In genomic region chr6:44275749-44276648, GRCh38 we compare ENCODE assay signal across 11 cellular contexts. TPM values are rescaled to one million over a fixed set of nuclear protein-coding genes. Genes with fewer than 3 reads are reported as not detected.
DNase-seq lines count a peak whose midpoint lies in the region; ATAC-seq and TF ChIP-seq lines count a peak whose summit lies in the region.
"Had no signal": no experiment of that assay in that cellular context is flagged by ENCODE, and none has a peak within 500 bp of the region (broad histone marks: within the 10 kb centered on the region; RNA-seq: fewer than 3 reads in every experiment).

No MANE protein-coding gene starts in this region.

- DNase-seq in activated CD4-positive, alpha-beta T cell treated with anti-CD3 and anti-CD28 coated beads, Interleukin-2, amount 10 ng/mL, durations not matched to agents 24 days and 14 days, result peak; percentile 77
- no peak for DNase-seq in activated CD4-positive, alpha-beta T cell treated with anti-CD3 and anti-CD28 coated beads, Interleukin-2, amount 10 ng/mL, durations not matched to agents 7 days and 5 days
- DNase-seq in astrocyte of the hippocampus (ENCODE audit: low read depth, low spot score) (peak; percentile 9), left colon (peak in 1 of 2 donors; percentile 40), GM13977 (ENCODE audit: low spot score) (no peak), H4 (ENCODE audit: low spot score) (no peak), putamen (ENCODE audit: low spot score) (no peak)

- H3K9me3 Mint-ChIP-seq in activated CD4-positive, alpha-beta T cell treated with anti-CD3 and anti-CD28 coated beads, Interleukin-2, amount 10 ng/mL, durations not matched to agents 24 days and 14 days, result no peaks in the 10 kb centered on the region
- no peaks in the 10 kb centered on the region for H3K9me3 Mint-ChIP-seq in activated CD4-positive, alpha-beta T cell treated with anti-CD3 and anti-CD28 coated beads, Interleukin-2, amount 10 ng/mL, durations not matched to agents 7 days and 5 days

- ATAC-seq in left colon, result peak; percentile 82

- intact Hi-C loops in activated CD4-positive, alpha-beta T cell treated with anti-CD3 and anti-CD28 coated beads, Interleukin-2, amount 10 ng/mL, durations not matched to agents 24 days and 14 days (cut with micrococcal nuclease), result no loop called here
- intact Hi-C loops in left colon (cut with DNase I, micrococcal nuclease), result no loop called here

- peak overlapping the region; percentile 17 for H3K27ac ChIP-seq in temporal lobe (ENCODE audit: low read depth, low read length)
- H3K27ac ChIP-seq: C4-2B, cardiac muscle cell had no signal

- H3K4me3 Mint-ChIP-seq in activated CD4-positive, alpha-beta T cell treated with anti-CD3 and anti-CD28 coated beads, Interleukin-2, amount 10 ng/mL, durations not matched to agents 24 days and 14 days, result no peak overlapping the region
- H3K4me3 Mint-ChIP-seq in activated CD4-positive, alpha-beta T cell treated with anti-CD3 and anti-CD28 coated beads, Interleukin-2, amount 10 ng/mL, durations not matched to agents 7 days and 5 days, result no peak overlapping the region

- no peak for TF ChIP-seq CTCF in GM13977 (IDR thresholded peaks at IDR 0.05; ENCODE audit: extremely low read depth, insufficient read depth, missing control alignments)

- in situ Hi-C loops in GM13977 (cut with MboI; ENCODE audit: low pct_unique_long_range_greater_than_20kb, low sequenced_read_pairs, unreplicated experiment), result no loop called here

- CTCF ChIA-PET in activated CD4-positive, alpha-beta T cell treated with anti-CD3 and anti-CD28 coated beads, Interleukin-2, amount 10 ng/mL, durations not matched to agents 7 days and 5 days (lab: Charles Lee), result interaction anchor here (1.0 to 2.8 kb wide), 3 partner anchors 12 to 29 kb away, joined by 3 to 8 read pairs (median 3); no protein-coding TSS in a partner anchor

- POLR2A ChIA-PET in activated CD4-positive, alpha-beta T cell treated with anti-CD3 and anti-CD28 coated beads, Interleukin-2, amount 10 ng/mL, durations not matched to agents 7 days and 5 days (lab: Charles Lee), result no interaction called here

- peaks cover 60% of the 10 kb centered on the region for H3K27me3 Mint-ChIP-seq in activated CD4-positive, alpha-beta T cell treated with anti-CD3 and anti-CD28 coated beads, Interleukin-2, amount 10 ng/mL, durations not matched to agents 24 days and 14 days
- peaks cover 61% of the 10 kb centered on the region for H3K27me3 Mint-ChIP-seq in activated CD4-positive, alpha-beta T cell treated with anti-CD3 and anti-CD28 coated beads, Interleukin-2, amount 10 ng/mL, durations not matched to agents 7 days and 5 days

- H3K4me1 Mint-ChIP-seq in activated CD4-positive, alpha-beta T cell treated with anti-CD3 and anti-CD28 coated beads, Interleukin-2, amount 10 ng/mL, durations not matched to agents 24 days and 14 days, result peaks cover 2% of the 10 kb centered on the region
- peaks cover 5% of the 10 kb centered on the region for H3K4me1 Mint-ChIP-seq in activated CD4-positive, alpha-beta T cell treated with anti-CD3 and anti-CD28 coated beads, Interleukin-2, amount 10 ng/mL, durations not matched to agents 7 days and 5 days

- no peak overlapping the region for H3K27ac Mint-ChIP-seq in activated CD4-positive, alpha-beta T cell treated with anti-CD3 and anti-CD28 coated beads, Interleukin-2, amount 10 ng/mL, durations not matched to agents 24 days and 14 days
- no peak overlapping the region for H3K27ac Mint-ChIP-seq in activated CD4-positive, alpha-beta T cell treated with anti-CD3 and anti-CD28 coated beads, Interleukin-2, amount 10 ng/mL, durations not matched to agents 7 days and 5 days

- no peaks in the 10 kb centered on the region for H3K36me3 Mint-ChIP-seq in activated CD4-positive, alpha-beta T cell treated with anti-CD3 and anti-CD28 coated beads, Interleukin-2, amount 10 ng/mL, durations not matched to agents 24 days and 14 days (ENCODE audit: low read depth)
- no peaks in the 10 kb centered on the region for H3K36me3 Mint-ChIP-seq in activated CD4-positive, alpha-beta T cell treated with anti-CD3 and anti-CD28 coated beads, Interleukin-2, amount 10 ng/mL, durations not matched to agents 7 days and 5 days (ENCODE audit: low read depth)

RNA-seq across cellular contexts. Expression of gene TMEM151B, which starts 5.7 kb away (rescaled TPM):
- 0.07 TPM in 1 of 2 replicates, not detected in the other for total RNA-seq in activated CD4-positive, alpha-beta T cell treated with anti-CD3 and anti-CD28 coated beads, Interleukin-2, amount 10 ng/mL, durations not matched to agents 24 days and 14 days
- not detected for total RNA-seq in activated CD4-positive, alpha-beta T cell treated with anti-CD3 and anti-CD28 coated beads, Interleukin-2, amount 10 ng/mL, durations not matched to agents 7 days and 5 days
- under 1 TPM; 0.21 to 0.31 TPM for total RNA-seq in left colon
- 44.5 TPM for total RNA-seq in temporal lobe
- 0.37 TPM in 1 of 2 replicates, not detected in the other for total RNA-seq in H4 (2014; rRNA removed; shearing (Covaris generic))
- total RNA-seq: T-helper 2 cell treated with Interferon-gamma antibody and Interleukin-4, amounts not matched to agents 100 ng/mL and 5 ng/mL, for 36 hours had no signal

RNA-seq across cellular contexts. Expression of gene NFKBIE, which starts 10.6 kb away (rescaled TPM):
- 27.6 and 28.2 TPM in 2 replicates for total RNA-seq in activated CD4-positive, alpha-beta T cell treated with anti-CD3 and anti-CD28 coated beads, Interleukin-2, amount 10 ng/mL, durations not matched to agents 24 days and 14 days
- total RNA-seq in activated CD4-positive, alpha-beta T cell treated with anti-CD3 and anti-CD28 coated beads, Interleukin-2, amount 10 ng/mL, durations not matched to agents 7 days and 5 days, result 10 to 100 TPM; 14.7 to 15.3 TPM
- total RNA-seq in left colon, result 10 to 100 TPM in 1 of 2 donors, 1 to 10 TPM in 1; 9.6 to 15.3 TPM
- 8.1 TPM for total RNA-seq in temporal lobe
- 11.2 and 12.4 TPM in 2 replicates for total RNA-seq in H4 (2014; rRNA removed; shearing (Covaris generic))

RNA-seq across cellular contexts. Expression of gene SLC35B2, which starts 18.7 kb away (rescaled TPM):
- 25.3 and 28.0 TPM in 2 replicates for total RNA-seq in activated CD4-positive, alpha-beta T cell treated with anti-CD3 and anti-CD28 coated beads, Interleukin-2, amount 10 ng/mL, durations not matched to agents 24 days and 14 days
- total RNA-seq in activated CD4-positive, alpha-beta T cell treated with anti-CD3 and anti-CD28 coated beads, Interleukin-2, amount 10 ng/mL, durations not matched to agents 7 days and 5 days, result 10 to 100 TPM; 29.5 to 30.1 TPM
- total RNA-seq in left colon (10 to 100 TPM; 34.9 to 43.5 TPM), temporal lobe (23.8 TPM)
- total RNA-seq in H4 (2014; rRNA removed; shearing (Covaris generic)), result 177 and 195 TPM in 2 replicates

RNA-seq across cellular contexts. Expression of gene HSP90AB1, which starts 29.1 kb away (rescaled TPM):
- 2,450 and 2,479 TPM in 2 replicates for total RNA-seq in activated CD4-positive, alpha-beta T cell treated with anti-CD3 and anti-CD28 coated beads, Interleukin-2, amount 10 ng/mL, durations not matched to agents 24 days and 14 days
- total RNA-seq in activated CD4-positive, alpha-beta T cell treated with anti-CD3 and anti-CD28 coated beads, Interleukin-2, amount 10 ng/mL, durations not matched to agents 7 days and 5 days, result 100 to 1,000 TPM; 522 to 571 TPM
- 100 to 1,000 TPM; 278 to 329 TPM for total RNA-seq in left colon
- total RNA-seq in temporal lobe, result 440 TPM
- total RNA-seq in H4 (2014; rRNA removed; shearing (Covaris generic)), result 2,045 and 2,316 TPM in 2 replicates

RNA-seq across cellular contexts. Expression of gene AARS2, which starts 37.1 kb away (rescaled TPM):
- total RNA-seq in activated CD4-positive, alpha-beta T cell treated with anti-CD3 and anti-CD28 coated beads, Interleukin-2, amount 10 ng/mL, durations not matched to agents 24 days and 14 days, result 22.4 and 23.7 TPM in 2 replicates
- 10 to 100 TPM; 16.8 to 19.6 TPM for total RNA-seq in activated CD4-positive, alpha-beta T cell treated with anti-CD3 and anti-CD28 coated beads, Interleukin-2, amount 10 ng/mL, durations not matched to agents 7 days and 5 days
- total RNA-seq in left colon (10 to 100 TPM in 1 of 2 donors, 1 to 10 TPM in 1; 8.6 to 12.0 TPM), temporal lobe (10.6 TPM)
- 9.5 and 14.0 TPM in 2 replicates for total RNA-seq in H4 (2014; rRNA removed; shearing (Covaris generic))

Comparison
In these comparisons a context has a peak if more than half of its experiments do, and no peak if none do; other contexts are left out.
1. DNase-seq: peak in activated CD4-positive, alpha-beta T cell treated with anti-CD3 and anti-CD28 coated beads, Interleukin-2, amount 10 ng/mL, durations not matched to agents 24 days and 14 days (single experiment) and astrocyte of the hippocampus (single experiment); none in activated CD4-positive, alpha-beta T cell treated with anti-CD3 and anti-CD28 coated beads, Interleukin-2, amount 10 ng/mL, durations not matched to agents 7 days and 5 days (single experiment), GM13977 (single experiment), H4 (single experiment) and putamen (single experiment).
2. RNA of gene TMEM151B, which starts 5.7 kb away (total RNA-seq): 44.5 TPM in temporal lobe (single experiment); 0.37 TPM in H4, 0.21 to 0.31 TPM in left colon, 0.07 TPM in activated CD4-positive, alpha-beta T cell treated with anti-CD3 and anti-CD28 coated beads, Interleukin-2, amount 10 ng/mL, durations not matched to agents 24 days and 14 days and not detected in activated CD4-positive, alpha-beta T cell treated with anti-CD3 and anti-CD28 coated beads, Interleukin-2, amount 10 ng/mL, durations not matched to agents 7 days and 5 days; every median in the first group is over 10 times any median in the second.